In the genomic region with DNA sequence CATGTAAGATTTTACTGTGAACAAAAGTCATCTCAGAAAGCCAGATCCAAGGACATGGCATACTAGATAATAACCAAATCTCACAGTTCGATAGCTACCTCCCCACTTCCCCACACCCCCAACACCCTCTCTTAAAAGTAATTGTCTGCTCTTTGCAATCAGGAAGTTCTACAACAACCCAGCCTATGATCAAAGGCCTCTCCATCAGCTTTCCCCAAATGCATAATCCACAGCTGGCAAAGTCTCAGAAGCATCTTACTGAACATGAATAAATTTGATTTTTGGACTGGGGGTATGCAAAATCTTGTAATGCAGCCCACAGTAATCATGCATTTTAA, we compare ENCODE assay signal across 1 cellular context.
TF ChIP-seq lines count a peak whose summit lies in the region.

No MANE protein-coding gene starts in this region.

TF ChIP-seq in GM12878, 131 proteins besides CTCF, POLR2A, EP300 and RAD21 (continued from another document):
- TF ChIP-seq, protein P1, sequence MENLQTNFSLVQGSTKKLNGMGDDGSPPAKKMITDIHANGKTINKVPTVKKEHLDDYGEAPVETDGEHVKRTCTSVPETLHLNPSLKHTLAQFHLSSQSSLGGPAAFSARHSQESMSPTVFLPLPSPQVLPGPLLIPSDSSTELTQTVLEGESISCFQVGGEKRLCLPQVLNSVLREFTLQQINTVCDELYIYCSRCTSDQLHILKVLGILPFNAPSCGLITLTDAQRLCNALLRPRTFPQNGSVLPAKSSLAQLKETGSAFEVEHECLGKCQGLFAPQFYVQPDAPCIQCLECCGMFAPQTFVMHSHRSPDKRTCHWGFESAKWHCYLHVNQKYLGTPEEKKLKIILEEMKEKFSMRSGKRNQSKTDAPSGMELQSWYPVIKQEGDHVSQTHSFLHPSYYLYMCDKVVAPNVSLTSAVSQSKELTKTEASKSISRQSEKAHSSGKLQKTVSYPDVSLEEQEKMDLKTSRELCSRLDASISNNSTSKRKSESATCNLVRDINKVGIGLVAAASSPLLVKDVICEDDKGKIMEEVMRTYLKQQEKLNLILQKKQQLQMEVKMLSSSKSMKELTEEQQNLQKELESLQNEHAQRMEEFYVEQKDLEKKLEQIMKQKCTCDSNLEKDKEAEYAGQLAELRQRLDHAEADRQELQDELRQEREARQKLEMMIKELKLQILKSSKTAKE (IDR thresholded peaks at IDR 0.05; ENCODE audit: low read depth, poor library complexity, severe bottlenecking) = no peak
- TF ChIP-seq, protein P2, sequence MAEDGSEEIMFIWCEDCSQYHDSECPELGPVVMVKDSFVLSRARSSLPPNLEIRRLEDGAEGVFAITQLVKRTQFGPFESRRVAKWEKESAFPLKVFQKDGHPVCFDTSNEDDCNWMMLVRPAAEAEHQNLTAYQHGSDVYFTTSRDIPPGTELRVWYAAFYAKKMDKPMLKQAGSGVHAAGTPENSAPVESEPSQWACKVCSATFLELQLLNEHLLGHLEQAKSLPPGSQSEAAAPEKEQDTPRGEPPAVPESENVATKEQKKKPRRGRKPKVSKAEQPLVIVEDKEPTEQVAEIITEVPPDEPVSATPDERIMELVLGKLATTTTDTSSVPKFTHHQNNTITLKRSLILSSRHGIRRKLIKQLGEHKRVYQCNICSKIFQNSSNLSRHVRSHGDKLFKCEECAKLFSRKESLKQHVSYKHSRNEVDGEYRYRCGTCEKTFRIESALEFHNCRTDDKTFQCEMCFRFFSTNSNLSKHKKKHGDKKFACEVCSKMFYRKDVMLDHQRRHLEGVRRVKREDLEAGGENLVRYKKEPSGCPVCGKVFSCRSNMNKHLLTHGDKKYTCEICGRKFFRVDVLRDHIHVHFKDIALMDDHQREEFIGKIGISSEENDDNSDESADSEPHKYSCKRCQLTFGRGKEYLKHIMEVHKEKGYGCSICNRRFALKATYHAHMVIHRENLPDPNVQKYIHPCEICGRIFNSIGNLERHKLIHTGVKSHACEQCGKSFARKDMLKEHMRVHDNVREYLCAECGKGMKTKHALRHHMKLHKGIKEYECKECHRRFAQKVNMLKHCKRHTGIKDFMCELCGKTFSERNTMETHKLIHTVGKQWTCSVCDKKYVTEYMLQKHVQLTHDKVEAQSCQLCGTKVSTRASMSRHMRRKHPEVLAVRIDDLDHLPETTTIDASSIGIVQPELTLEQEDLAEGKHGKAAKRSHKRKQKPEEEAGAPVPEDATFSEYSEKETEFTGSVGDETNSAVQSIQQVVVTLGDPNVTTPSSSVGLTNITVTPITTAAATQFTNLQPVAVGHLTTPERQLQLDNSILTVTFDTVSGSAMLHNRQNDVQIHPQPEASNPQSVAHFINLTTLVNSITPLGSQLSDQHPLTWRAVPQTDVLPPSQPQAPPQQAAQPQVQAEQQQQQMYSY (CRISPR knock-in tag; IDR thresholded peaks at IDR 0.05) = no peak
- TF ChIP-seq TCF7 (IDR thresholded peaks at IDR 0.05; ENCODE audit: borderline replicate concordance) = 0 out of 2 replicates have a peak, but pooled peaks have one; percentile 13
